In genomic region chr17:77744268-77744988, GRCh38 we compare ENCODE assay signal across 19 cellular contexts.
A peak's percentile ranks its signal among the peaks of the same experiment; 100 is the strongest.
DNase-seq lines count a peak whose midpoint lies in the region; ATAC-seq and TF ChIP-seq lines count a peak whose summit lies in the region.
"Had no signal": no experiment of that assay in that cellular context is flagged by ENCODE, and none has a peak within 500 bp of the region (broad histone marks: within the 10 kb centered on the region; RNA-seq: fewer than 3 reads in every experiment).

No MANE protein-coding gene starts in this region.

- H3K9me3 Mint-ChIP-seq in neural crest cell: peaks cover 6% of the 10 kb centered on the region
- H3K9me3 Mint-ChIP-seq in activated T-helper 2 cell treated with anti-CD3 and anti-CD28 coated beads, Interferon-gamma antibody, Interleukin-2, Interleukin-4, amounts not matched to agents 10 μg/mL and 5 μg/mL and 100 μg/mL, durations not matched to agents 14 hours and 24 hours and 36 hours: no peaks in the 10 kb centered on the region
- no peaks in the 10 kb centered on the region for H3K9me3 Mint-ChIP-seq in effector memory CD8-positive, alpha-beta T cell
- H3K9me3 Mint-ChIP-seq: CD4-positive, alpha-beta T cell had no signal

- intact Hi-C loops in spleen (cut with DNase I; ENCODE audit: low total_unique reads): no loop called here
- intact Hi-C loops in activated T-helper 2 cell treated with anti-CD3 and anti-CD28 coated beads, Interferon-gamma antibody, Interleukin-2, Interleukin-4, amounts not matched to agents 10 μg/mL and 5 μg/mL and 100 μg/mL, durations not matched to agents 14 hours and 24 hours and 36 hours (cut with micrococcal nuclease): no loop called here

- TF ChIP-seq CTCF in NB4 (IDR thresholded peaks at IDR 0.05; ENCODE audit: low read depth, low read length): no peak
- TF ChIP-seq CTCF in gastroesophageal sphincter (IDR thresholded peaks at IDR 0.05): no peak
- no peak for TF ChIP-seq CTCF in neural crest cell (conservative IDR thresholded peaks at IDR 0.05)
- TF ChIP-seq CTCF in spleen (IDR thresholded peaks at IDR 0.05 in 8 of 11, conservative IDR thresholded peaks at IDR 0.05 in 3 of 11): no peak

- DNase-seq in NB4 (ENCODE audit: low read depth) (peak; percentile 62), neural crest cell (ENCODE audit: low read depth, low spot score) (no peak), spleen (peak; percentile 41)
- DNase-seq in activated T-helper 2 cell treated with anti-CD3 and anti-CD28 coated beads, Interferon-gamma antibody, Interleukin-2, Interleukin-4, amounts not matched to agents 10 μg/mL and 5 μg/mL and 100 μg/mL, durations not matched to agents 14 hours and 24 hours and 36 hours (ENCODE audit: low spot score): no peak
- no peak for DNase-seq in effector memory CD8-positive, alpha-beta T cell
- DNase-seq in activated naive CD4-positive, alpha-beta T cell treated with anti-CD3 and anti-CD28 coated beads, Interleukin-2, amount 50 U/mL, for 16 hours: no peak
- DNase-seq: Calu3; CD4-positive, alpha-beta T cell; DMS79; Karpas-422; MM.1S; NCI-H1417; NCI-H1930; NCI-H524; SJCRH30 had no signal

- H3K4me1 Mint-ChIP-seq in neural crest cell: peaks cover 27% of the 10 kb centered on the region
- no peaks in the 10 kb centered on the region for H3K4me1 Mint-ChIP-seq in activated T-helper 2 cell treated with anti-CD3 and anti-CD28 coated beads, Interferon-gamma antibody, Interleukin-2, Interleukin-4, amounts not matched to agents 10 μg/mL and 5 μg/mL and 100 μg/mL, durations not matched to agents 14 hours and 24 hours and 36 hours (ENCODE audit: low read depth)
- no peaks in the 10 kb centered on the region for H3K4me1 Mint-ChIP-seq in effector memory CD8-positive, alpha-beta T cell (ENCODE audit: low read depth in 2 of 2)

- H3K4me1 ChIP-seq in gastroesophageal sphincter: peaks cover 0 to 16% (median 0%) of the 10 kb centered on the region in 3 donors
- no peaks in the 10 kb centered on the region for H3K4me1 ChIP-seq in spleen
- H3K4me1 ChIP-seq: A549, SJCRH30 had no signal

- H3K27ac Mint-ChIP-seq in neural crest cell (ENCODE audit: unreplicated experiment): peak overlapping the region; percentile 87
- H3K27ac Mint-ChIP-seq in activated T-helper 2 cell treated with anti-CD3 and anti-CD28 coated beads, Interferon-gamma antibody, Interleukin-2, Interleukin-4, amounts not matched to agents 10 μg/mL and 5 μg/mL and 100 μg/mL, durations not matched to agents 14 hours and 24 hours and 36 hours: no peak overlapping the region
- no peak overlapping the region for H3K27ac Mint-ChIP-seq in effector memory CD8-positive, alpha-beta T cell
- H3K27ac Mint-ChIP-seq: CD4-positive, alpha-beta T cell; GM23338 had no signal

- peak overlapping the region in 1 of 4 donors; percentile 11 for H3K27ac ChIP-seq in gastroesophageal sphincter
- H3K27ac ChIP-seq in spleen: no peak overlapping the region
- H3K27ac ChIP-seq: A549, SJCRH30 had no signal

- no peaks in the 10 kb centered on the region for H3K9me3 ChIP-seq in gastroesophageal sphincter
- peaks cover 0 to 6% (median 0%) of the 10 kb centered on the region in 8 donors for H3K9me3 ChIP-seq in spleen
- H3K9me3 ChIP-seq: SJCRH30 had no signal

- no peak overlapping the region for H3K4me3 Mint-ChIP-seq in neural crest cell
- H3K4me3 Mint-ChIP-seq in activated T-helper 2 cell treated with anti-CD3 and anti-CD28 coated beads, Interferon-gamma antibody, Interleukin-2, Interleukin-4, amounts not matched to agents 10 μg/mL and 5 μg/mL and 100 μg/mL, durations not matched to agents 14 hours and 24 hours and 36 hours (ENCODE audit: low read depth): no peak overlapping the region
- no peak overlapping the region for H3K4me3 Mint-ChIP-seq in effector memory CD8-positive, alpha-beta T cell
- H3K4me3 Mint-ChIP-seq: CD4-positive, alpha-beta T cell; GM23338 had no signal

- 66 to 88% methylated on average over 8 to 10 of the region's 15 CpGs for WGBS in gastroesophageal sphincter (ENCODE audit: low coverage in 1 of 2), 2 donors
- WGBS in spleen, 5 donors: 81 to 86% (median 83%) methylated on average over 15 of the region's 15 CpGs

- no peaks in the 10 kb centered on the region for H3K27me3 Mint-ChIP-seq in neural crest cell (ENCODE audit: low read depth)
- no peaks in the 10 kb centered on the region for H3K27me3 Mint-ChIP-seq in activated T-helper 2 cell treated with anti-CD3 and anti-CD28 coated beads, Interferon-gamma antibody, Interleukin-2, Interleukin-4, amounts not matched to agents 10 μg/mL and 5 μg/mL and 100 μg/mL, durations not matched to agents 14 hours and 24 hours and 36 hours (ENCODE audit: low read depth)
- peaks cover 0 to 11% of the 10 kb centered on the region in 2 donors for H3K27me3 Mint-ChIP-seq in effector memory CD8-positive, alpha-beta T cell
- H3K27me3 Mint-ChIP-seq: CD4-positive, alpha-beta T cell had no signal

- H3K36me3 ChIP-seq in gastroesophageal sphincter: no peaks in the 10 kb centered on the region
- no peaks in the 10 kb centered on the region for H3K36me3 ChIP-seq in spleen
- H3K36me3 ChIP-seq: SJCRH30 had no signal

- H3K4me3 ChIP-seq in NB4 (ENCODE audit: low read depth, low read length): no peak overlapping the region
- H3K4me3 ChIP-seq in gastroesophageal sphincter: no peak overlapping the region
- no peak overlapping the region for H3K4me3 ChIP-seq in spleen
- H3K4me3 ChIP-seq: A549, GM23338, SJCRH30 had no signal

- TF ChIP-seq EP300 in gastroesophageal sphincter (IDR thresholded peaks at IDR 0.05): no peak

- TF ChIP-seq POLR2A in NB4 (IDR thresholded peaks at IDR 0.05; ENCODE audit: extremely low read depth, insufficient read length) (no peak), gastroesophageal sphincter (IDR thresholded peaks at IDR 0.05) (no peak), spleen (IDR thresholded peaks at IDR 0.05) (no peak)

- H3K27me3 ChIP-seq in gastroesophageal sphincter (no peaks in the 10 kb centered on the region), spleen (replicated peaks in 1 of 7) (peaks cover 0 to 19% (median 0%) of the 10 kb centered on the region in 7 donors)

- no peaks in the 10 kb centered on the region for H3K36me3 Mint-ChIP-seq in neural crest cell (ENCODE audit: low read depth)
- no peaks in the 10 kb centered on the region for H3K36me3 Mint-ChIP-seq in activated T-helper 2 cell treated with anti-CD3 and anti-CD28 coated beads, Interferon-gamma antibody, Interleukin-2, Interleukin-4, amounts not matched to agents 10 μg/mL and 5 μg/mL and 100 μg/mL, durations not matched to agents 14 hours and 24 hours and 36 hours (ENCODE audit: low read depth)
- no peaks in the 10 kb centered on the region for H3K36me3 Mint-ChIP-seq in effector memory CD8-positive, alpha-beta T cell (ENCODE audit: insufficient read depth)

- ATAC-seq in gastroesophageal sphincter (peak; percentile 60), GM21526 (IDR thresholded peaks at IDR 0.05; ENCODE audit: low FRiP score, unreplicated experiment) (no peak)
- no peak for ATAC-seq in effector memory CD8-positive, alpha-beta T cell (replicated peaks)
- ATAC-seq: A549, GM23338 had no signal

Comparison
In these comparisons a context has a peak if more than half of its experiments do, and no peak if none do; other contexts are left out.
1. DNase-seq: peak in NB4 (single experiment) and spleen (single experiment); none in neural crest cell (single experiment), activated T-helper 2 cell treated with anti-CD3 and anti-CD28 coated beads, Interferon-gamma antibody, Interleukin-2, Interleukin-4, amounts not matched to agents 10 μg/mL and 5 μg/mL and 100 μg/mL, durations not matched to agents 14 hours and 24 hours and 36 hours (single experiment), effector memory CD8-positive, alpha-beta T cell (0 of 3) and activated naive CD4-positive, alpha-beta T cell treated with anti-CD3 and anti-CD28 coated beads, Interleukin-2, amount 50 U/mL, for 16 hours (single experiment).